8 cellular contexts compared by ENCODE assay signal in the genomic region with DNA sequence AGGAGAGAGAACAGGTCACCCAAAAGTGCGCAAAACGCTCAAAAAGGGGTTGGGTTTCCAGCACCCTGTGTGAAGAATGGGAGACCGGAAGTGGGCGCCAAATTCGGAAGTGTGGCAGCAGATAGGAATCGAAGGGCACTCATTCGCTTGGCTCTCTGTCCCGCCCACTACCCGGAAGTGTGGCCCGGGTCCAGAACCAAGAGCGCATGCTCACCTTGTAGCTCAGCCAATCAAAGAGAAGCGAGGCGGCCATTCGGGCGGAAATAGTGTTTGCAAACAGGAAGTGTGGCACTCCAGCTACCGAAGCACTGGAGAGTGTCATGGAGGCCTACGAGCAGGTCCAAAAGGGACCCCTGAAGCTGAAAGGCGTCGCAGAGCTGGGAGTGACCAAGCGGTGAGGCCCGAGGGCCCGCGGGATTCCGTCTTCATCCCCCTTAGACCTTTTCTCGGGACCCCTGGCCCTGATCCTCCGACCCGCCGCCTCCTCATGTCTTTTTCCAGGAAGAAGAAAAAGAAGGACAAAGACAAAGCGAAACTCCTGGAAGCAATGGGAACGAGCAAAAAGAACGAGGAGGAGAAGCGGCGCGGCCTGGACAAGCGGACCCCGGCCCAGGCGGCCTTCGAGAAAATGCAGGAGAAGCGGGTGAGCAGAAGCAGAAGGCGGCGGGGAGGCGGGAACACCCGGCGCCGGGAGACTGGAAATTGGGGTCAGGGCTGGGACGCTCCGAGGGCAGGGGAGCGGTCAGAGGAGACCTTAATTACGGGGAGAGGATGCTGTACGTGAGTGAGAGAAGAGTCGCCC. TPM values are rescaled to one million over a fixed set of nuclear protein-coding genes. Genes with fewer than 3 reads are reported as not detected.
A peak's percentile ranks its signal among the peaks of the same experiment; 100 is the strongest.
DNase-seq lines count a peak whose midpoint lies in the region; ATAC-seq and TF ChIP-seq lines count a peak whose summit lies in the region.

TSS of gene FAM32A (plus strand) at position 288 of the 802 bp plus-strand sequence. CDS start at position 321, 33 bp downstream.

- DNase-seq in NCI-H187 (lab: John Stamatoyannopoulos, UW) (peak; percentile 92), T-helper 2 cell (peak; percentile 91 to 99 (median 98)), left ventricle myocardium superior (peak; percentile 99), prostate gland (ENCODE audit: low spot score) (peak; percentile 97)

- H3K27ac ChIP-seq in angular gyrus (ENCODE audit: low read depth, low read length): peak within 1 kb of the TSS; percentile 82
- H3K27ac ChIP-seq in prostate gland: peak within 1 kb of the TSS; percentile 74 to 83
- H3K27ac ChIP-seq in urinary bladder (ENCODE audit: low read depth): no peak within 1 kb of the TSS

- H3K4me1 ChIP-seq in prostate gland (replicated peaks) (peaks cover 5% of the 10 kb centered on the region), urinary bladder (ENCODE audit: insufficient read depth) (no peaks in the 10 kb centered on the region)

- under 1% methylated on average over 51 of the region's 51 CpGs for WGBS in prostate gland
- under 1% methylated on average over 51 of the region's 51 CpGs for WGBS in urinary bladder

- peak; percentile 62 for TF ChIP-seq POLR2A in prostate gland (IDR thresholded peaks at IDR 0.05)

- intact Hi-C loops in left ventricle myocardium superior (cut with micrococcal nuclease): no loop called here
- intact Hi-C loops in prostate gland (cut with DNase I): loop anchor here (10.0 kb wide), 1 partner anchor 1081 kb away; the partner anchor contains the start of gene SYDE1

- H3K4me3 ChIP-seq in prostate gland (peak within 1 kb of the TSS; percentile 83 to 99), urinary bladder (ENCODE audit: low read depth, low read length) (peak within 1 kb of the TSS; percentile 77)

- no peaks in the 10 kb centered on the region for H3K9me3 ChIP-seq in prostate gland

- H3K27me3 ChIP-seq in prostate gland (replicated peaks; ENCODE audit: insufficient read depth): no peaks in the 10 kb centered on the region

- peak; percentile 87 for ATAC-seq in GM18498 (IDR thresholded peaks at IDR 0.05; ENCODE audit: unreplicated experiment)
- ATAC-seq in HG02938 (IDR thresholded peaks at IDR 0.05; ENCODE audit: unreplicated experiment): peak; percentile 84
- ATAC-seq in left ventricle myocardium superior: peak; percentile 98

- peaks cover 0 to 2% of the 10 kb centered on the region in 2 donors for H3K36me3 ChIP-seq in prostate gland
- H3K36me3 ChIP-seq in urinary bladder (ENCODE audit: insufficient read depth): no peaks in the 10 kb centered on the region

- TF ChIP-seq CTCF in prostate gland (IDR thresholded peaks at IDR 0.05): peak; percentile 10 to 58 (median 36)

RNA-seq across cellular contexts. Expression of gene FAM32A, which starts in this region (rescaled TPM):
- total RNA-seq in left ventricle myocardium superior (38.8 TPM), prostate gland (100 to 1,000 TPM in 1 of 2 donors, 10 to 100 TPM in 1; 98.1 to 103 TPM), urinary bladder (75.8 TPM)
- polyA plus RNA-seq in urinary bladder: 94.5 TPM
